In the genomic region with DNA sequence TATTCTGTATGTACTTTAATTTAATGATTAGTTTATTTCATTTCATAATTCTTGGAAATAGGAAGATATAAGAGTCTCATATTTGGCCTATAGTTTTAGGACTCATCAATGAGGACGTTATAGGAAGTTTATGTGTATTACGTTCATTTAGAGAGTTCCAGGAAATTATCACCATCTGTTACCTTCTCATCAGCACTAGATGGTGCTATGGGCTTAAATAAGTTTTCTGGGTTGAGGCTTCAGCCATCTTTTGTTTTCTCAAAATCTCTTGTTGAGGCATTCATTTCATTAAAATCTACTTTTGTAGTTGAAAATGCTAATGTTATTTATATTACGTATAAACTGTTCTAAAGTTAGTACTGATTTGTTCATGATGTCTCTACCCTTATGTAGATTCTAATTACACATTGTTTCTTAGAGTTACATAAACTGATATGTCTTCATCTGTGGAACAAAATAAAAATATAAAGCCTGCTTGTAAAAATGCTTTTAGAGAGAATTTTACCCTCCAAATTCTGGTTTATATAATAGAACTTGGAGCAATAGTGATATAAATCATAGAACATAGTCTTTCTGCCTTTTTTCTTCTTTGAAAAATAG, we compare ENCODE assay signal across 8 cellular contexts.
DNase-seq lines count a peak whose midpoint lies in the region; ATAC-seq, FAIRE-seq and TF ChIP-seq lines count a peak whose summit lies in the region.

No MANE protein-coding gene starts in this region.

- DNase-seq in EL = peak; percentile 57
- peak; percentile 62 for DNase-seq in GM20000 (ENCODE audit: low spot score)
- peak; percentile 41 to 83 for DNase-seq in NCI-H446 (lab: John Stamatoyannopoulos, UW)
- DNase-seq in ascending aorta (ENCODE audit: low spot score in 2 of 2) = no peak
- no peak for DNase-seq in thoracic aorta (ENCODE audit: low spot score)

- H3K9me3 ChIP-seq in ascending aorta (no peaks in the 10 kb centered on the region), thoracic aorta (no peaks in the 10 kb centered on the region)

- no peaks in the 10 kb centered on the region for H3K36me3 ChIP-seq in ascending aorta
- no peaks in the 10 kb centered on the region for H3K36me3 ChIP-seq in thoracic aorta

- H3K4me1 ChIP-seq in ascending aorta = no peaks in the 10 kb centered on the region
- no peaks in the 10 kb centered on the region for H3K4me1 ChIP-seq in thoracic aorta (ENCODE audit: control insufficient read depth in 1 of 2, low read depth in 2 of 2)

- H3K27me3 ChIP-seq in ascending aorta (no peaks in the 10 kb centered on the region), thoracic aorta (replicated peaks; ENCODE audit: insufficient read depth) (no peaks in the 10 kb centered on the region)

- intact Hi-C loops in ascending aorta (cut with DNase I) = loop anchor here (5.0 kb wide), 1 partner anchor 729 kb away; no protein-coding TSS in a partner anchor

- TF ChIP-seq CTCF in GM20000 (IDR thresholded peaks at IDR 0.05; ENCODE audit: extremely low read depth, missing control alignments) = peak; percentile 19
- TF ChIP-seq CTCF in ascending aorta (IDR thresholded peaks at IDR 0.05) = peak; percentile 17 to 37 (median 19)
- TF ChIP-seq CTCF in thoracic aorta (IDR thresholded peaks at IDR 0.05) = peak; percentile 18

- FAIRE-seq in islet of Langerhans (lab: Jason Lieb, UNC) = peak; percentile 98

- H3K27ac ChIP-seq in ascending aorta (no peak overlapping the region), thoracic aorta (no peak overlapping the region)

- H3K4me3 ChIP-seq in ascending aorta (no peak overlapping the region), thoracic aorta (no peak overlapping the region)

- ATAC-seq in HG03460 (IDR thresholded peaks at IDR 0.05; ENCODE audit: unreplicated experiment) = peak; percentile 92
- ATAC-seq in thoracic aorta (ENCODE audit: insufficient number of reproducible peaks, low FRiP score, low read depth) = no peak
- no peak for ATAC-seq in esophagus mucosa

Comparison
In these comparisons a context has a peak if more than half of its experiments do, and no peak if none do; other contexts are left out.
1. DNase-seq: peak in EL (single experiment), GM20000 (single experiment) and NCI-H446 (2 of 2); none in ascending aorta (0 of 2) and thoracic aorta (single experiment).
2. Peak in every context shown above with its lines, with median percentiles within 50 percentile points of each other: CTCF ChIP-seq.